ENCODE assay signal across 25 cellular contexts in the genomic region with DNA sequence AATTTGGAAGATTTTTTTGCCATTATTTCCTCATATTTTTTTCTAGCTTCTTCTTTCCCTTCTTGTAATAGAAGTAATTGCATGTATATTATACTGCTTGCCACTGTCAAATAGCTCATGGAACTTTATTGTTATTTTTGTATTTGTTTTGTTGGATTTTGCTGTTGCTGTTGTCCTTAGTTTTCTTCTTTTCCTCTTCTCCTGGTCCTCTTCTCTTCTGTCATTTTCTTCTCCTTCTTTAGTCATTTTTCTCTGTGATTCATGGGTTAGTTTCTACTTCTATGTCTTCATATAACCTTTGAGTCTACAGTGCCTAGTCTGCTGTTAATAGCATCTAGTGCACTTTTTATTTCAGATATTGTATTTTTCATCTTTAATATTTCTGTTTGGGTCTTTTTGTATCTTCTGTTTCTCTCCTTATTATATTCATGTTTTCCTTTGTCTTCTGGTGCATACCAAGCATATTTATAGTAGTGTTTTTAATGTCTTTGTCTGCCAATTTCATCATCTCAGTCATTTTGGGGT.
"Had no signal": no experiment of that assay in that cellular context is flagged by ENCODE, and none has a peak within 500 bp of the region (broad histone marks: within the 10 kb centered on the region; RNA-seq: fewer than 3 reads in every experiment).

No MANE protein-coding gene starts in this region.

- FAIRE-seq: endometrium, islet of Langerhans, keratinocyte had no signal

- H3K27ac ChIP-seq: colonic mucosa, epithelial cell of prostate, esophagus squamous epithelium, gastrocnemius medialis, heart right ventricle, left lung, lower lobe of right lung had no signal

- ATAC-seq: effector memory CD8-positive, alpha-beta T cell; esophagus mucosa; gastrocnemius medialis; heart right ventricle; left cardiac atrium; left lung; left ventricle myocardium superior; lower lobe of right lung; mucosa of descending colon had no signal

- H3K36me3 ChIP-seq: colonic mucosa, esophagus squamous epithelium, gastrocnemius medialis, heart right ventricle, left lung, lower lobe of right lung had no signal

- H3K27me3 ChIP-seq: colonic mucosa, esophagus squamous epithelium, gastrocnemius medialis, left lung had no signal

- H3K4me1 ChIP-seq: colonic mucosa, esophagus squamous epithelium, lower lobe of right lung had no signal

- H3K4me3 ChIP-seq: colonic mucosa, esophagus squamous epithelium, gastrocnemius medialis, heart right ventricle, left lung, lower lobe of right lung, mucosa of descending colon had no signal

- H3K9me3 ChIP-seq: colonic mucosa had no signal

- DNase-seq: colonic mucosa; cortex of kidney; effector CD8-positive, alpha-beta T cell; effector memory CD8-positive, alpha-beta T cell; endodermal cell; erythroblast; esophagus squamous epithelium; foreskin fibroblast; foreskin melanocyte; gastrocnemius medialis; glutamatergic neuron; head of caudate nucleus; heart right ventricle; hippocampal formation; left cardiac atrium; left lung; left ventricle myocardium superior; lower lobe of right lung; mesenchymal stem cell; mucosa of descending colon had no signal
